In genomic region chr10:61937631-61938284, GRCh38 we compare ENCODE assay signal across 1 cellular context.
TF ChIP-seq lines count a peak whose summit lies in the region.

No MANE protein-coding gene starts in this region.

TF ChIP-seq in WTC11, 78 proteins besides CTCF, POLR2A, EP300 and RAD21 (continued from another document):
- TF ChIP-seq EMX1 (CRISPR knock-in tag; IDR thresholded peaks at IDR 0.05) (no peak), ZSCAN18 (CRISPR knock-in tag; IDR thresholded peaks at IDR 0.05) (no peak), E2F4 (CRISPR knock-in tag; IDR thresholded peaks at IDR 0.05; ENCODE audit: borderline replicate concordance, low read depth) (no peak), CREM (CRISPR knock-in tag; IDR thresholded peaks at IDR 0.05) (no peak), ZNF121 (CRISPR knock-in tag; IDR thresholded peaks at IDR 0.05) (no peak), NFE2L1 (CRISPR knock-in tag; IDR thresholded peaks at IDR 0.05) (no peak), ZMAT4 (CRISPR knock-in tag; IDR thresholded peaks at IDR 0.05) (no peak)
